Comparison of ENCODE assay signal across 12 cellular contexts in genomic region chr1:24683713-24684162, GRCh38. TPM values are rescaled to one million over a fixed set of nuclear protein-coding genes. Genes with fewer than 3 reads are reported as not detected.
DNase-seq lines count a peak whose midpoint lies in the region; ATAC-seq and TF ChIP-seq lines count a peak whose summit lies in the region.
"Had no signal": no experiment of that assay in that cellular context is flagged by ENCODE, and none has a peak within 500 bp of the region (broad histone marks: within the 10 kb centered on the region; RNA-seq: fewer than 3 reads in every experiment).

No MANE protein-coding gene starts in this region.

- DNase-seq in GM03348 (ENCODE audit: low spot score) (peak; percentile 84), RWPE1 (ENCODE audit: low spot score) (peak; percentile 90), fibroblast of the conjunctiva (ENCODE audit: low read depth) (peak; percentile 64), progenitor cell of endocrine pancreas (ENCODE audit: low spot score, unreplicated experiment) (no peak)
- DNase-seq in stimulated activated CD4-positive, alpha-beta T cell treated with anti-CD3 and anti-CD28 coated beads, Interleukin-2, amount 100 ng/mL, for 24 hours: no peak
- DNase-seq: activated gamma-delta T cell, hypothalamus, KBM-7, upper lobe of right lung had no signal

- peak overlapping the region; percentile 93 for H3K27ac ChIP-seq in RWPE1
- H3K27ac ChIP-seq: upper lobe of right lung had no signal

- peaks cover 4% of the 10 kb centered on the region for H3K4me1 Mint-ChIP-seq in progenitor cell of endocrine pancreas (ENCODE audit: low read depth)

- POLR2A ChIA-PET in RWPE1 (lab: Yijun Ruan, JAX; ENCODE audit: low non-redundant PET): no interaction called here

- ATAC-seq in GM18517 (IDR thresholded peaks at IDR 0.05; ENCODE audit: unreplicated experiment) (no peak), HG03442 (IDR thresholded peaks at IDR 0.05; ENCODE audit: unreplicated experiment) (no peak), GM21390 (IDR thresholded peaks at IDR 0.05; ENCODE audit: unreplicated experiment) (no peak)
- ATAC-seq: upper lobe of right lung had no signal

- H3K4me3 Mint-ChIP-seq in progenitor cell of endocrine pancreas (ENCODE audit: low read depth): no peak overlapping the region

- TF ChIP-seq CTCF in RWPE1 (conservative IDR thresholded peaks at IDR 0.05; ENCODE audit: low read depth): no peak
- TF ChIP-seq CTCF in progenitor cell of endocrine pancreas (IDR thresholded peaks at IDR 0.05; ENCODE audit: unreplicated experiment): no peak

- no peaks in the 10 kb centered on the region for H3K27me3 Mint-ChIP-seq in progenitor cell of endocrine pancreas

- H3K27ac Mint-ChIP-seq in progenitor cell of endocrine pancreas: peak overlapping the region; percentile 62

- no peaks in the 10 kb centered on the region for H3K36me3 Mint-ChIP-seq in progenitor cell of endocrine pancreas (ENCODE audit: insufficient read depth)

- H3K9me3 Mint-ChIP-seq in progenitor cell of endocrine pancreas (ENCODE audit: low read depth): no peaks in the 10 kb centered on the region

- CTCF ChIA-PET in RWPE1 (lab: Yijun Ruan, JAX): interaction anchor here (0.5 to 0.7 kb wide), 3 partner anchors 62 to 133 kb away, joined by 3 to 4 read pairs (median 3); no protein-coding TSS in a partner anchor

RNA-seq across cellular contexts. Expression of gene SRRM1, which starts 40.6 kb away (rescaled TPM):
- total RNA-seq in progenitor cell of endocrine pancreas: 197 and 199 TPM in 2 replicates

Comparison
In these comparisons a context has a peak if more than half of its experiments do, and no peak if none do; other contexts are left out.
1. DNase-seq: peak in GM03348 (single experiment), RWPE1 (single experiment) and fibroblast of the conjunctiva (single experiment); none in progenitor cell of endocrine pancreas (single experiment) and stimulated activated CD4-positive, alpha-beta T cell treated with anti-CD3 and anti-CD28 coated beads, Interleukin-2, amount 100 ng/mL, for 24 hours (0 of 2).